In genomic region chr18:36630917-36631316, GRCh38 we compare ENCODE assay signal across 24 cellular contexts.
A peak's percentile ranks its signal among the peaks of the same experiment; 100 is the strongest.
DNase-seq lines count a peak whose midpoint lies in the region; ATAC-seq and TF ChIP-seq lines count a peak whose summit lies in the region.
"Had no signal": no experiment of that assay in that cellular context is flagged by ENCODE, and none has a peak within 500 bp of the region (broad histone marks: within the 10 kb centered on the region; RNA-seq: fewer than 3 reads in every experiment).

No MANE protein-coding gene starts in this region.

- H3K36me3 Mint-ChIP-seq in activated T-cell treated with anti-CD3 and anti-CD28 coated beads, Interleukin-2, amount 50 U/mL, for 72 hours (ENCODE audit: insufficient read depth in 2 of 2): no peaks in the 10 kb centered on the region
- H3K36me3 Mint-ChIP-seq: IgD-negative memory B cell had no signal

- no peak overlapping the region for H3K4me3 ChIP-seq in heart right ventricle
- H3K4me3 ChIP-seq: HAP-1 had no signal

- peaks cover 2 to 82% (median 49%) of the 10 kb centered on the region in 9 donors for H3K4me1 ChIP-seq in heart right ventricle
- H3K4me1 ChIP-seq: HAP-1 had no signal

- H3K4me3 Mint-ChIP-seq in activated T-cell treated with anti-CD3 and anti-CD28 coated beads, Interleukin-2, amount 50 U/mL, for 72 hours: no peak overlapping the region
- H3K4me3 Mint-ChIP-seq: CD4-positive, alpha-beta T cell; HFFc6; IgD-negative memory B cell had no signal

- intact Hi-C loops in heart right ventricle (cut with DNase I) (no loop called here), sciatic nerve (cut with DNase I) (no loop called here)

- H3K27ac Mint-ChIP-seq in activated T-cell treated with anti-CD3 and anti-CD28 coated beads, Interleukin-2, amount 50 U/mL, for 72 hours: no peak overlapping the region
- H3K27ac Mint-ChIP-seq: CD4-positive, alpha-beta T cell; HFFc6; IgD-negative memory B cell had no signal

- no peaks in the 10 kb centered on the region for H3K4me1 Mint-ChIP-seq in activated T-cell treated with anti-CD3 and anti-CD28 coated beads, Interleukin-2, amount 50 U/mL, for 72 hours (ENCODE audit: low read depth)
- H3K4me1 Mint-ChIP-seq: IgD-negative memory B cell had no signal

- WGBS in heart right ventricle, 2 donors: 45 to 73% methylated on average over 2 of the region's 2 CpGs

- peak overlapping the region in 7 of 10 donors; percentile 22 to 90 (median 82) for H3K27ac ChIP-seq in heart right ventricle
- H3K27ac ChIP-seq: HL-60, KMS-11 had no signal

- H3K36me3 ChIP-seq in heart right ventricle: no peaks in the 10 kb centered on the region
- H3K36me3 ChIP-seq: HAP-1 had no signal

- ATAC-seq in heart right ventricle (peak; percentile 26 to 76 (median 57)), sciatic nerve (peak; percentile 33)
- no peak for ATAC-seq in activated T-cell treated with anti-CD3 and anti-CD28 coated beads, Interleukin-2, amount 50 U/mL, for 72 hours (replicated peaks in 1 of 2)
- ATAC-seq: Panc1 had no signal

- no peaks in the 10 kb centered on the region for H3K9me3 ChIP-seq in heart right ventricle
- H3K9me3 ChIP-seq: HAP-1, SK-N-SH had no signal

- H3K27me3 Mint-ChIP-seq in activated T-cell treated with anti-CD3 and anti-CD28 coated beads, Interleukin-2, amount 50 U/mL, for 72 hours (ENCODE audit: low read depth): peaks cover 28% of the 10 kb centered on the region

- no peaks in the 10 kb centered on the region for H3K27me3 ChIP-seq in heart right ventricle

- TF ChIP-seq CTCF in heart right ventricle (IDR thresholded peaks at IDR 0.05): no peak

- peak; percentile 13 for DNase-seq in NCI-H1105 treated with DMSO at 0.1 percent for 48 hours (lab: John Stamatoyannopoulos, UW)
- DNase-seq in NCI-H1105 (lab: John Stamatoyannopoulos, UW): no peak
- DNase-seq in NCI-H2029 (lab: John Stamatoyannopoulos, UW): peak; percentile 24
- peak; percentile 39 to 56 for DNase-seq in heart right ventricle
- no peak for DNase-seq in sciatic nerve (ENCODE audit: low spot score)
- DNase-seq in stimulated activated naive CD4-positive, alpha-beta T cell treated with Interleukin-2 at 50 U/mL for 16 hours (lab: John Stamatoyannopoulos, UW): no peak
- DNase-seq in activated T-cell treated with anti-CD3 and anti-CD28 coated beads, Interleukin-2, amount 50 U/mL, for 72 hours: no peak
- DNase-seq in iPS-NIHi7 (ENCODE audit: extremely low spot score): no peak
- DNase-seq: CD4-positive, alpha-beta T cell; GF-D8; GOT3; HFFc6; MM.1S; NCI-H1436 treated with DMSO at 0.1 percent for 48 hours; NCI-H187 treated with DMSO at 0.1 percent for 48 hours; NCI-H446 treated with DMSO at 0.1 percent for 48 hours; NCI-H526; SK-N-SH; SW 1271 had no signal

- H3K9me3 Mint-ChIP-seq in activated T-cell treated with anti-CD3 and anti-CD28 coated beads, Interleukin-2, amount 50 U/mL, for 72 hours: no peaks in the 10 kb centered on the region
- H3K9me3 Mint-ChIP-seq: CD4-positive, alpha-beta T cell; HFFc6; IgD-negative memory B cell had no signal

Comparison
In these comparisons a context has a peak if more than half of its experiments do, and no peak if none do; other contexts are left out.
1. DNase-seq: peak in NCI-H1105 treated with DMSO at 0.1 percent for 48 hours (single experiment), NCI-H2029 (single experiment) and heart right ventricle (2 of 2); none in NCI-H1105 (single experiment), sciatic nerve (single experiment), stimulated activated naive CD4-positive, alpha-beta T cell treated with Interleukin-2 at 50 U/mL for 16 hours (single experiment), activated T-cell treated with anti-CD3 and anti-CD28 coated beads, Interleukin-2, amount 50 U/mL, for 72 hours (0 of 2) and iPS-NIHi7 (single experiment).
2. ATAC-seq: peak in heart right ventricle (8 of 8) and sciatic nerve (single experiment); none in activated T-cell treated with anti-CD3 and anti-CD28 coated beads, Interleukin-2, amount 50 U/mL, for 72 hours (0 of 2).